In the genomic region with DNA sequence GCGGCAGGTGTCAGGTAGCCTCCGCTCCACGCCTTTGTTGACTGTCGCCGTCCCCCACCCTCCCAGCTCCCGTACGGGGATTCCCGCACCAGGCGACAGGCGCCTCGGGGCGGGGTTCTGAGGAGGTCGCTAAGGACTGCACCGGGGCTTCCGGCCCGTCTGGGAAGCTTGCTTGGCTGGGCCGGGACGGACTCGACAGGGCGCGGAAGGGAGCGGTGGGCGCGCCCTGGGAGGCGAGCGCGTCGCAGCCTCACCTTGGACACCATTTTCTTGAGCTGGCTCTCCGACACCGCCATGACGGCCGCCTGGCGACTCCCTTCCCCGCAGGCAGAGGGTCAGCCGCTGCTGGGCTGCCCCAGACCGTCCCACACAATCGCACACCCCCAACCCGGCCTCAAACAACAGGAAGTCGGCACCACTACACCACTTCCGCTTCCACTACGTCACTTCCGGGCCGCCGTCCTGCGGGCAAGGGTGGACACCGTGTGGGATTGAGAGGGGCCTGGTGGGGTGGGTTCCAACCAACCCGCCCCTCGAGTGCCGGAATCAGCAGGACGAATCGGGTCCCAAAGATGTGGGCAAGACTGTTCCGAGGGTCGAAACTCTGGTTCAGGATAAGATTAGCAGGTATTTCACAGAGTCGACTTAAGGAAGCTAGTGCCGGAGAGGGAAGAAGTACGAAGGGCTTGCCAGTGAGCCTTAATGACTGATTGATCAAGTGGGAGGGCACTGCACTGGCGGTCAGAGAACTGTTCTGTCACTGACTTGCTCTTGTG, we compare ENCODE assay signal across 1 cellular context.
A peak's percentile ranks its signal among the peaks of the same experiment; 100 is the strongest.
TF ChIP-seq lines count a peak whose summit lies in the region.

Gene TSG101 (minus strand): TSS at position 422 of the 776 bp plus-strand sequence. CDS start 126 bp downstream, at position 296.

TF ChIP-seq in K562, 482 proteins besides CTCF, POLR2A, EP300 and RAD21 (continued from another document and continues in another):
- TF ChIP-seq ZNF277 (CRISPR knock-in tag; IDR thresholded peaks at IDR 0.05; ENCODE audit: borderline replicate concordance): no peak
- no peak for TF ChIP-seq NUFIP1 (IDR thresholded peaks at IDR 0.05; ENCODE audit: partially characterized antibody)
- TF ChIP-seq DDX20 (tag; IDR thresholded peaks at IDR 0.05; ENCODE audit: low read depth): no peak
- peak; percentile 28; the same call in 1 of the 2 replicates for TF ChIP-seq FOXK1 (CRISPR knock-in tag; IDR thresholded peaks at IDR 0.05; ENCODE audit: borderline replicate concordance)
- no peak for TF ChIP-seq ZKSCAN3 (CRISPR knock-in tag; IDR thresholded peaks at IDR 0.05)
- peak; percentile 67; the same call in 1 of the 2 replicates for TF ChIP-seq FOXP1 (CRISPR knock-in tag; IDR thresholded peaks at IDR 0.05)
- TF ChIP-seq U2AF2 (optimal IDR thresholded peaks at IDR 0.05; ENCODE audit: low read depth, low read length): no peak
- TF ChIP-seq XRCC3 (IDR thresholded peaks at IDR 0.05): no peak
- TF ChIP-seq LEF1 (IDR thresholded peaks at IDR 0.05): no peak
- no peak for TF ChIP-seq ZNF408 (CRISPR knock-in tag; IDR thresholded peaks at IDR 0.05; ENCODE audit: low read depth)
- no peak for TF ChIP-seq PRPF4 (IDR thresholded peaks at IDR 0.05; ENCODE audit: insufficient read depth, low read depth, low read length, poor library complexity, severe bottlenecking)
- TF ChIP-seq ZNF239 (CRISPR knock-in tag; IDR thresholded peaks at IDR 0.05): no peak
- no peak for TF ChIP-seq FOSL1 (tag; conservative IDR thresholded peaks at IDR 0.05)
- TF ChIP-seq, protein P1, sequence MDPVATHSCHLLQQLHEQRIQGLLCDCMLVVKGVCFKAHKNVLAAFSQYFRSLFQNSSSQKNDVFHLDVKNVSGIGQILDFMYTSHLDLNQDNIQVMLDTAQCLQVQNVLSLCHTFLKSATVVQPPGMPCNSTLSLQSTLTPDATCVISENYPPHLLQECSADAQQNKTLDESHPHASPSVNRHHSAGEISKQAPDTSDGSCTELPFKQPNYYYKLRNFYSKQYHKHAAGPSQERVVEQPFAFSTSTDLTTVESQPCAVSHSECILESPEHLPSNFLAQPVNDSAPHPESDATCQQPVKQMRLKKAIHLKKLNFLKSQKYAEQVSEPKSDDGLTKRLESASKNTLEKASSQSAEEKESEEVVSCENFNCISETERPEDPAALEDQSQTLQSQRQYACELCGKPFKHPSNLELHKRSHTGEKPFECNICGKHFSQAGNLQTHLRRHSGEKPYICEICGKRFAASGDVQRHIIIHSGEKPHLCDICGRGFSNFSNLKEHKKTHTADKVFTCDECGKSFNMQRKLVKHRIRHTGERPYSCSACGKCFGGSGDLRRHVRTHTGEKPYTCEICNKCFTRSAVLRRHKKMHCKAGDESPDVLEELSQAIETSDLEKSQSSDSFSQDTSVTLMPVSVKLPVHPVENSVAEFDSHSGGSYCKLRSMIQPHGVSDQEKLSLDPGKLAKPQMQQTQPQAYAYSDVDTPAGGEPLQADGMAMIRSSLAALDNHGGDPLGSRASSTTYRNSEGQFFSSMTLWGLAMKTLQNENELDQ (CRISPR knock-in tag; IDR thresholded peaks at IDR 0.05; ENCODE audit: borderline replicate concordance): no peak; the same call in 1 of the 2 replicates
- TF ChIP-seq MAFK (IDR thresholded peaks at IDR 0.05; ENCODE audit: low read length): no peak
- TF ChIP-seq SMARCB1 (IDR thresholded peaks at IDR 0.05; ENCODE audit: insufficient read length, low read depth): no peak
- no peak for TF ChIP-seq ZNF764 (CRISPR knock-in tag; IDR thresholded peaks at IDR 0.05; ENCODE audit: low read depth)
- no peak for TF ChIP-seq E4F1 (CRISPR knock-in tag; IDR thresholded peaks at IDR 0.05; ENCODE audit: borderline replicate concordance)
- TF ChIP-seq CAMTA2 (CRISPR knock-in tag; conservative IDR thresholded peaks at IDR 0.05): 0 out of 2 replicates have a peak, but pooled peaks have one; percentile 21
- no peak for TF ChIP-seq ZNF668 (CRISPR knock-in tag; IDR thresholded peaks at IDR 0.05)
- TF ChIP-seq MCM5 (IDR thresholded peaks at IDR 0.05; ENCODE audit: low read depth): no peak
- TF ChIP-seq, protein P2, sequence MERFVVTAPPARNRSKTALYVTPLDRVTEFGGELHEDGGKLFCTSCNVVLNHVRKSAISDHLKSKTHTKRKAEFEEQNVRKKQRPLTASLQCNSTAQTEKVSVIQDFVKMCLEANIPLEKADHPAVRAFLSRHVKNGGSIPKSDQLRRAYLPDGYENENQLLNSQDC (CRISPR knock-in tag; IDR thresholded peaks at IDR 0.05): no peak
- TF ChIP-seq HDAC8 (tag; IDR thresholded peaks at IDR 0.05): peak; percentile 78
- TF ChIP-seq SREBF2 (CRISPR knock-in tag; IDR thresholded peaks at IDR 0.05): no peak
- TF ChIP-seq NR2C1 (IDR thresholded peaks at IDR 0.05): peak; percentile 72; the same call in 1 of the 2 replicates
- TF ChIP-seq NR2C1 (tag; IDR thresholded peaks at IDR 0.05): peak; percentile 47; the same call in 1 of the 2 replicates
- TF ChIP-seq SPI1 (IDR thresholded peaks at IDR 0.05; ENCODE audit: borderline replicate concordance, low read depth, low read length): peak; percentile 88
- TF ChIP-seq ZFP91 (CRISPR knock-in tag; IDR thresholded peaks at IDR 0.05): no peak
- TF ChIP-seq, protein P3, sequence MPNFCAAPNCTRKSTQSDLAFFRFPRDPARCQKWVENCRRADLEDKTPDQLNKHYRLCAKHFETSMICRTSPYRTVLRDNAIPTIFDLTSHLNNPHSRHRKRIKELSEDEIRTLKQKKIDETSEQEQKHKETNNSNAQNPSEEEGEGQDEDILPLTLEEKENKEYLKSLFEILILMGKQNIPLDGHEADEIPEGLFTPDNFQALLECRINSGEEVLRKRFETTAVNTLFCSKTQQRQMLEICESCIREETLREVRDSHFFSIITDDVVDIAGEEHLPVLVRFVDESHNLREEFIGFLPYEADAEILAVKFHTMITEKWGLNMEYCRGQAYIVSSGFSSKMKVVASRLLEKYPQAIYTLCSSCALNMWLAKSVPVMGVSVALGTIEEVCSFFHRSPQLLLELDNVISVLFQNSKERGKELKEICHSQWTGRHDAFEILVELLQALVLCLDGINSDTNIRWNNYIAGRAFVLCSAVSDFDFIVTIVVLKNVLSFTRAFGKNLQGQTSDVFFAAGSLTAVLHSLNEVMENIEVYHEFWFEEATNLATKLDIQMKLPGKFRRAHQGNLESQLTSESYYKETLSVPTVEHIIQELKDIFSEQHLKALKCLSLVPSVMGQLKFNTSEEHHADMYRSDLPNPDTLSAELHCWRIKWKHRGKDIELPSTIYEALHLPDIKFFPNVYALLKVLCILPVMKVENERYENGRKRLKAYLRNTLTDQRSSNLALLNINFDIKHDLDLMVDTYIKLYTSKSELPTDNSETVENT (CRISPR knock-in tag; IDR thresholded peaks at IDR 0.05): peak; percentile 60; the same call in 1 of the 2 replicates
- peak; percentile 85 for TF ChIP-seq PRDM10 (IDR thresholded peaks at IDR 0.05; ENCODE audit: partially characterized antibody)
- no peak for TF ChIP-seq RREB1 (CRISPR knock-in tag; IDR thresholded peaks at IDR 0.05)
- TF ChIP-seq BRD9 (IDR thresholded peaks at IDR 0.05; ENCODE audit: low read depth, partially characterized antibody): no peak
- peak; percentile 91 for TF ChIP-seq ELF2 (CRISPR knock-in tag; IDR thresholded peaks at IDR 0.05)
- TF ChIP-seq MCM3 (IDR thresholded peaks at IDR 0.05): no peak
- peak; percentile 91 for TF ChIP-seq ATF7 (IDR thresholded peaks at IDR 0.05)
- TF ChIP-seq POLR2AphosphoS5 (IDR thresholded peaks at IDR 0.05; ENCODE audit: control insufficient read depth, insufficient read depth, low read depth, low read length): peak; percentile 95
- TF ChIP-seq BCL6 (CRISPR knock-in tag; IDR thresholded peaks at IDR 0.05): no peak
- TF ChIP-seq PYGO2 (tag; IDR thresholded peaks at IDR 0.05): no peak
